ENCODE assay signal across 13 cellular contexts in genomic region chr12:16857456-16857923, GRCh38.
DNase-seq lines count a peak whose midpoint lies in the region; ATAC-seq, FAIRE-seq and TF ChIP-seq lines count a peak whose summit lies in the region.
"Had no signal": no experiment of that assay in that cellular context is flagged by ENCODE, and none has a peak within 500 bp of the region (broad histone marks: within the 10 kb centered on the region; RNA-seq: fewer than 3 reads in every experiment).

No MANE protein-coding gene starts in this region.

- in situ Hi-C loops in GM12878 (cut with MboI): no loop called here

- SMC1A ChIA-PET in GM12878 (lab: Charles Lee; ENCODE audit: uncharacterized antibody, unreplicated experiment): interaction anchor here (0.7 to 8.4 kb wide), 24 partner anchors 9 to 405 kb away, joined by 3 to 165 read pairs (median 5); no protein-coding TSS in a partner anchor

- H3K4me1 ChIP-seq in GM12878 (ENCODE audit: control insufficient read depth, insufficient read depth, low read length) (peaks cover 3% of the 10 kb centered on the region; the same call in 1 of the 2 replicates), right cardiac atrium (ENCODE audit: control insufficient read depth, insufficient read depth, low read length) (no peaks in the 10 kb centered on the region)
- H3K4me1 ChIP-seq: vagina had no signal

- no peak overlapping the region for H3K9ac ChIP-seq in GM12878 (ENCODE audit: control insufficient read depth, insufficient read depth, low read length)

- H4K20me1 ChIP-seq in GM12878 (ENCODE audit: control insufficient read depth, insufficient read depth): no peaks in the 10 kb centered on the region

- TF ChIP-seq CTCF in GM12878 (IDR thresholded peaks at IDR 0.05 in 2 of 3, conservative IDR thresholded peaks at IDR 0.05 in 1 of 3; ENCODE audit: control insufficient read depth in 2 of 3, extremely low read depth in 1 of 3, insufficient read depth in 1 of 3, low read depth in 3 of 3, low read length in 3 of 3): no peak

- intact Hi-C loops in GM12878 (cut with micrococcal nuclease; ENCODE audit: unreplicated experiment): loop anchor here (2.0 kb wide), 1 partner anchor 25 kb away; no protein-coding TSS in a partner anchor
- intact Hi-C loops in right cardiac atrium (cut with DNase I): no loop called here

- no peaks in the 10 kb centered on the region for H3K27me3 ChIP-seq in GM12878 (replicated peaks in 1 of 2; ENCODE audit: control insufficient read depth in 2 of 2, insufficient read depth in 2 of 2, low read length in 1 of 2)
- no peaks in the 10 kb centered on the region for H3K27me3 ChIP-seq in right cardiac atrium (ENCODE audit: control insufficient read depth, insufficient read depth)
- H3K27me3 ChIP-seq: vagina had no signal

- H3K4me3 ChIP-seq in GM12878 (no peak overlapping the region), right cardiac atrium (ENCODE audit: low read length) (no peak overlapping the region)
- H3K4me3 ChIP-seq: vagina had no signal

- H3K4me2 ChIP-seq in GM12878 (ENCODE audit: control insufficient read depth, insufficient read depth): no peak overlapping the region

- no TSS peak for BruUV-seq in GM12878 (replicated peaks; lab: Mats Ljungman, UMichigan)

- DNase-seq in GM12878 (ENCODE audit: low read depth, low spot score) (peak; percentile 64), mesenteric fat pad (ENCODE audit: low spot score) (no peak), NCI-H2227 treated with DMSO at 0.1 percent for 48 hours (lab: John Stamatoyannopoulos, UW) (no peak), right cardiac atrium (no peak)
- DNase-seq: effector memory CD8-positive, alpha-beta T cell; GOT3; head of caudate nucleus; T-cell had no signal

- H3K9me3 ChIP-seq in GM12878 (replicated peaks; ENCODE audit: control insufficient read depth, insufficient read depth, low read length) (no peaks in the 10 kb centered on the region), right cardiac atrium (ENCODE audit: control insufficient read depth, low read length) (no peaks in the 10 kb centered on the region)
- H3K9me3 ChIP-seq: vagina had no signal

- no peak overlapping the region for H2AFZ ChIP-seq in GM12878 (ENCODE audit: control insufficient read depth, low read depth, low read length)

- TF ChIP-seq RAD21 in GM12878 (IDR thresholded peaks at IDR 0.05; ENCODE audit: insufficient read depth, low read depth, low read length): no peak

- ATAC-seq in GM19043 (IDR thresholded peaks at IDR 0.05; ENCODE audit: low read depth, unreplicated experiment): peak; percentile 93
- ATAC-seq in GM21786 (IDR thresholded peaks at IDR 0.05; ENCODE audit: unreplicated experiment): peak; percentile 97
- ATAC-seq in HG03159 (IDR thresholded peaks at IDR 0.05; ENCODE audit: unreplicated experiment): peak; percentile 98
- ATAC-seq in GM12878: peak; percentile 95
- no peak for ATAC-seq in right cardiac atrium
- ATAC-seq: effector memory CD8-positive, alpha-beta T cell; T-cell had no signal

- POLR2A ChIA-PET in GM12878 (lab: Charles Lee): interaction anchor here (0.6 to 7.9 kb wide), 7 partner anchors 8 to 248 kb away, joined by 3 to 77 read pairs (median 5); no protein-coding TSS in a partner anchor

- peak; percentile 64 for FAIRE-seq in GM12878 (lab: Jason Lieb, UNC)
- FAIRE-seq: D721Med had no signal

- H3K27ac ChIP-seq in GM12878 (ENCODE audit: control insufficient read depth, insufficient read depth): no peak overlapping the region
- no peak overlapping the region for H3K27ac ChIP-seq in right cardiac atrium (ENCODE audit: low read length)
- H3K27ac ChIP-seq: vagina had no signal

- TF ChIP-seq EP300 in GM12878 (IDR thresholded peaks at IDR 0.05; ENCODE audit: borderline replicate concordance in 1 of 2, control insufficient read depth in 1 of 2, low read depth in 2 of 2, low read length in 2 of 2): peak; percentile 86 to 90

- WGBS in GM12878 (ENCODE audit: insufficient coverage, insufficient replicate concordance, low lambda C conversion rate, missing lambda C conversion rate): 0% methylated on average over 1 of the region's 1 CpG
- 70% methylated on average over 1 of the region's 1 CpG for WGBS in right cardiac atrium

- H3K36me3 ChIP-seq in GM12878 (ENCODE audit: control insufficient read depth in 2 of 2, insufficient read depth in 2 of 2, low read length in 1 of 2): no peaks in the 10 kb centered on the region
- H3K36me3 ChIP-seq: vagina had no signal

- TF ChIP-seq POLR2A in GM12878 (IDR thresholded peaks at IDR 0.05; ENCODE audit: low read depth, low read length): no peak

- RAD21 ChIA-PET in GM12878 (lab: Charles Lee; ENCODE audit: unreplicated experiment): interaction anchor here (0.8 to 9.4 kb wide), 11 partner anchors 9 to 926 kb away, joined by 3 to 133 read pairs (median 6); no protein-coding TSS in a partner anchor

- CTCF ChIA-PET in GM12878 (lab: Yijun Ruan, JAX): interaction anchor here (0.7 to 2.3 kb wide), 8 partner anchors 8 to 471 kb away, joined by 3 to 13 read pairs (median 4); no protein-coding TSS in a partner anchor

- H3K79me2 ChIP-seq in GM12878 (ENCODE audit: control insufficient read depth, insufficient read depth, low read length): no peaks in the 10 kb centered on the region

TF ChIP-seq in GM12878, 131 proteins besides CTCF, POLR2A, EP300 and RAD21 (continues in another document):
- TF ChIP-seq ZNF207 (IDR thresholded peaks at IDR 0.05; ENCODE audit: borderline replicate concordance): no peak
- no peak for TF ChIP-seq GABPA (IDR thresholded peaks at IDR 0.05; ENCODE audit: low read depth)
- no peak for TF ChIP-seq SP1 (IDR thresholded peaks at IDR 0.05; ENCODE audit: low read depth, low read length)
- peak; percentile 54; the same call in 1 of the 2 replicates for TF ChIP-seq MEF2A (IDR thresholded peaks at IDR 0.05; ENCODE audit: insufficient read depth, low read depth, low read length)
- TF ChIP-seq CHD2 (IDR thresholded peaks at IDR 0.05; ENCODE audit: borderline replicate concordance, low read depth, low read length): peak; percentile 47; the same call in 1 of the 2 replicates
- no peak for TF ChIP-seq FOXK2 (IDR thresholded peaks at IDR 0.05)
- TF ChIP-seq MTA2 (IDR thresholded peaks at IDR 0.05; ENCODE audit: low read depth): peak; percentile 96
- peak; percentile 85; the same call in 1 of the 2 replicates for TF ChIP-seq BACH1 (IDR thresholded peaks at IDR 0.05; ENCODE audit: borderline replicate concordance)
- TF ChIP-seq PAX8 (IDR thresholded peaks at IDR 0.05): no peak
- TF ChIP-seq BCLAF1 (IDR thresholded peaks at IDR 0.05): no peak
- no peak for TF ChIP-seq STAT3 (IDR thresholded peaks at IDR 0.05; ENCODE audit: low read depth, low read length)
- no peak for TF ChIP-seq ELK1 (IDR thresholded peaks at IDR 0.05; ENCODE audit: low read depth, low read length)
- TF ChIP-seq USF1 (IDR thresholded peaks at IDR 0.05; ENCODE audit: borderline replicate concordance, extremely low read length, insufficient read depth, low read depth, low read length): no peak
- peak; percentile 95 for TF ChIP-seq RELB (IDR thresholded peaks at IDR 0.05; ENCODE audit: low read depth)

Comparison
In these comparisons a context has a peak if more than half of its experiments do, and no peak if none do; other contexts are left out.
1. ATAC-seq: peak in GM19043 (single experiment), GM21786 (single experiment), HG03159 (single experiment) and GM12878 (single experiment); none in right cardiac atrium (0 of 2).